Comparison of ENCODE assay signal across 9 cellular contexts in genomic region chr4:142265536-142265935, GRCh38.
DNase-seq lines count a peak whose midpoint lies in the region; ATAC-seq, FAIRE-seq and TF ChIP-seq lines count a peak whose summit lies in the region.
"Had no signal": no experiment of that assay in that cellular context is flagged by ENCODE, and none has a peak within 500 bp of the region (broad histone marks: within the 10 kb centered on the region; RNA-seq: fewer than 3 reads in every experiment).

No MANE protein-coding gene starts in this region.

- peak; percentile 76 for ATAC-seq in CD4-positive, alpha-beta T cell (ENCODE audit: poor library complexity)
- ATAC-seq in body of pancreas (peak; percentile 91), left lung (peak; percentile 70)

- no peaks in the 10 kb centered on the region for H3K9me3 Mint-ChIP-seq in CD4-positive, alpha-beta T cell
- H3K9me3 Mint-ChIP-seq in progenitor cell of endocrine pancreas (ENCODE audit: low read depth), result no peaks in the 10 kb centered on the region

- in situ Hi-C loops in transverse colon (cut with MboI; ENCODE audit: low pct_ligation_motif_present in 1 of 4, low pct_unique_long_range_greater_than_20kb in 1 of 4, low sequenced_read_pairs in 3 of 4), result no loop called here

- peak in 2 of 10 experiments; percentile 1 to 4 for DNase-seq in CD4-positive, alpha-beta T cell
- DNase-seq in HTR-8/SVneo (ENCODE audit: insufficient read length, low spot score) (peak; percentile 6), body of pancreas (peak; percentile 22 to 67 (median 60)), left lung (no peak), transverse colon (no peak), NCI-H1694 treated with DMSO at 0.1 percent for 48 hours (lab: John Stamatoyannopoulos, UW) (no peak), progenitor cell of endocrine pancreas (ENCODE audit: low spot score, unreplicated experiment) (no peak), MV-4-11 (lab: John Stamatoyannopoulos, UW) (no peak)
- DNase-seq: stimulated activated CD8-positive, alpha-beta memory T cell treated with anti-CD3 and anti-CD28 coated beads, Interleukin-4, amount 100 ng/mL, for 48 hours had no signal

- POLR2A ChIA-PET in CD4-positive, alpha-beta T cell (lab: Charles Lee), result interaction anchor here (1.3 kb wide), 1 partner anchor 19 kb away, joined by 3 read pairs; no protein-coding TSS in a partner anchor

- H3K4me1 Mint-ChIP-seq in CD4-positive, alpha-beta T cell (ENCODE audit: low read depth), result peaks cover 87% of the 10 kb centered on the region
- H3K4me1 Mint-ChIP-seq in progenitor cell of endocrine pancreas (ENCODE audit: low read depth), result peaks cover 5% of the 10 kb centered on the region

- H3K4me3 Mint-ChIP-seq in CD4-positive, alpha-beta T cell, result no peak overlapping the region
- H3K4me3 Mint-ChIP-seq in progenitor cell of endocrine pancreas (ENCODE audit: low read depth), result no peak overlapping the region

- no peak for TF ChIP-seq CTCF in CD4-positive, alpha-beta T cell (IDR thresholded peaks at IDR 0.05)
- no peak for TF ChIP-seq CTCF in body of pancreas (IDR thresholded peaks at IDR 0.05)
- no peak for TF ChIP-seq CTCF in left lung (IDR thresholded peaks at IDR 0.05)
- TF ChIP-seq CTCF in transverse colon (IDR thresholded peaks at IDR 0.05), result no peak
- no peak for TF ChIP-seq CTCF in progenitor cell of endocrine pancreas (IDR thresholded peaks at IDR 0.05; ENCODE audit: unreplicated experiment)

- no peak for TF ChIP-seq EP300 in transverse colon (IDR thresholded peaks at IDR 0.05; ENCODE audit: low read depth)

- H3K4me3 ChIP-seq in body of pancreas (no peak overlapping the region), left lung (no peak overlapping the region), transverse colon (no peak overlapping the region)

- no peaks in the 10 kb centered on the region for H3K9me3 ChIP-seq in CD4-positive, alpha-beta T cell (ENCODE audit: control insufficient read depth, low read length)
- no peaks in the 10 kb centered on the region for H3K9me3 ChIP-seq in body of pancreas
- H3K9me3 ChIP-seq in left lung, result no peaks in the 10 kb centered on the region
- H3K9me3 ChIP-seq in transverse colon, result no peaks in the 10 kb centered on the region

- H3K4me1 ChIP-seq in body of pancreas (peaks cover 25% of the 10 kb centered on the region), left lung (no peaks in the 10 kb centered on the region), transverse colon (peaks cover 0 to 5% (median 0%) of the 10 kb centered on the region in 4 donors)

- H3K27ac ChIP-seq in CD4-positive, alpha-beta T cell (ENCODE audit: low read depth, low read length), result no peak overlapping the region
- H3K27ac ChIP-seq in body of pancreas (peak overlapping the region; percentile 45 to 70 (median 52)), left lung (peak overlapping the region in 1 of 2 donors; percentile 20), transverse colon (no peak overlapping the region)

- H3K27ac Mint-ChIP-seq in CD4-positive, alpha-beta T cell, result peak overlapping the region; percentile 74
- no peak overlapping the region for H3K27ac Mint-ChIP-seq in progenitor cell of endocrine pancreas

- CTCF ChIA-PET in CD4-positive, alpha-beta T cell (lab: Charles Lee), result interaction anchor here (0.9 to 1.6 kb wide), 3 partner anchors 17 to 87 kb away, joined by 4 read pairs; no protein-coding TSS in a partner anchor

- no peaks in the 10 kb centered on the region for H3K27me3 Mint-ChIP-seq in CD4-positive, alpha-beta T cell
- H3K27me3 Mint-ChIP-seq in progenitor cell of endocrine pancreas, result no peaks in the 10 kb centered on the region

- H3K36me3 Mint-ChIP-seq in CD4-positive, alpha-beta T cell (ENCODE audit: low read depth), result peaks cover 96% of the 10 kb centered on the region
- no peaks in the 10 kb centered on the region for H3K36me3 Mint-ChIP-seq in progenitor cell of endocrine pancreas (ENCODE audit: insufficient read depth)

- intact Hi-C loops in CD4-positive, alpha-beta T cell (cut with DNase I, micrococcal nuclease), result no loop called here
- intact Hi-C loops in body of pancreas (cut with DNase I), result no loop called here
- intact Hi-C loops in left lung (cut with DNase I), result no loop called here
- intact Hi-C loops in transverse colon (cut with DNase I; ENCODE audit: low total_unique reads), result loop anchor here (10.0 kb wide), 1 partner anchor 1789 kb away; no protein-coding TSS in a partner anchor

- no peaks in the 10 kb centered on the region for H3K36me3 ChIP-seq in body of pancreas (replicated peaks in 1 of 2; ENCODE audit: insufficient read depth in 1 of 2, low read depth in 2 of 2)
- no peaks in the 10 kb centered on the region for H3K36me3 ChIP-seq in left lung
- H3K36me3 ChIP-seq in transverse colon, result no peaks in the 10 kb centered on the region

- FAIRE-seq in HTR-8/SVneo (lab: Jason Lieb, UNC), result no peak

- TF ChIP-seq POLR2A in body of pancreas (IDR thresholded peaks at IDR 0.05), result no peak
- TF ChIP-seq POLR2A in transverse colon (IDR thresholded peaks at IDR 0.05), result no peak

- WGBS in body of pancreas, 2 donors, result 11 to 19% methylated on average over 3 of the region's 3 CpGs
- 43 to 70% methylated on average over 3 of the region's 3 CpGs for WGBS in transverse colon (ENCODE audit: low coverage in 1 of 2), 2 donors

- H3K27me3 ChIP-seq in CD4-positive, alpha-beta T cell (ENCODE audit: control insufficient read depth, insufficient read depth, low read length), result no peaks in the 10 kb centered on the region
- no peaks in the 10 kb centered on the region for H3K27me3 ChIP-seq in body of pancreas
- no peaks in the 10 kb centered on the region for H3K27me3 ChIP-seq in left lung
- no peaks in the 10 kb centered on the region for H3K27me3 ChIP-seq in transverse colon

Comparison
In these comparisons a context has a peak if more than half of its experiments do, and no peak if none do; other contexts are left out.
1. DNase-seq: peak in HTR-8/SVneo (single experiment) and body of pancreas (4 of 4); none in left lung (0 of 2), transverse colon (single experiment), NCI-H1694 treated with DMSO at 0.1 percent for 48 hours (single experiment), progenitor cell of endocrine pancreas (single experiment) and MV-4-11 (single experiment).
2. H3K27ac ChIP-seq: peak in body of pancreas (4 of 4); none in CD4-positive, alpha-beta T cell (single experiment) and transverse colon (0 of 4).
3. Peak in every context shown above with its lines, with median percentiles within 50 percentile points of each other: ATAC-seq.